Comparison of ENCODE assay signal across 24 cellular contexts in genomic region chr10:28139138-28139537, GRCh38.
A peak's percentile ranks its signal among the peaks of the same experiment; 100 is the strongest.
DNase-seq lines count a peak whose midpoint lies in the region; ATAC-seq and TF ChIP-seq lines count a peak whose summit lies in the region.
"Had no signal": no experiment of that assay in that cellular context is flagged by ENCODE, and none has a peak within 500 bp of the region (broad histone marks: within the 10 kb centered on the region; RNA-seq: fewer than 3 reads in every experiment).

No MANE protein-coding gene starts in this region.

- no peak for TF ChIP-seq CTCF in astrocyte of the spinal cord (IDR thresholded peaks at IDR 0.05; ENCODE audit: low read depth, low read length)
- TF ChIP-seq CTCF in lung (IDR thresholded peaks at IDR 0.05; ENCODE audit: control extremely low read depth, extremely low read depth) = no peak

- no peak for ATAC-seq in lung (ENCODE audit: insufficient read depth, low FRiP score)
- ATAC-seq in activated T-cell treated with anti-CD3 and anti-CD28 coated beads, Interleukin-2, amount 50 U/mL, for 72 hours (replicated peaks in 1 of 2) = no peak
- ATAC-seq in GM18909 (IDR thresholded peaks at IDR 0.05; ENCODE audit: poor library complexity, unreplicated experiment) = no peak
- ATAC-seq: A549; gastrocnemius medialis; naive thymus-derived CD4-positive, alpha-beta T cell; stimulated activated memory B cell treated with anti-CD40 and anti-IgM and Interleukin-4, amounts not matched to agents 10 μg/mL and 1 μg/mL and 100 μg/mL, for 72 hours had no signal

- in situ Hi-C loops in ACHN (cut with HindIII; ENCODE audit: low pct_ligation_motif_present, low pct_unique_long_range_greater_than_20kb, low sequenced_read_pairs) = no loop called here
- in situ Hi-C loops in astrocyte of the spinal cord (cut with HindIII; ENCODE audit: low sequenced_read_pairs) = no loop called here

- peak; percentile 50; the same call in 1 of the 2 replicates for TF ChIP-seq EP300 in Ishikawa (IDR thresholded peaks at IDR 0.05; ENCODE audit: borderline replicate concordance)

- H3K9me3 ChIP-seq in lung (ENCODE audit: control insufficient read depth in 2 of 2, insufficient read depth in 1 of 2, low read length in 1 of 2) = peaks cover 0 to 3% of the 10 kb centered on the region in 2 donors

- no peaks in the 10 kb centered on the region for H3K27me3 Mint-ChIP-seq in activated T-helper 2 cell treated with anti-CD3 and anti-CD28 coated beads, Interferon-gamma antibody, Interleukin-2, Interleukin-4, amounts not matched to agents 10 μg/mL and 5 μg/mL and 100 μg/mL, durations not matched to agents 14 hours and 24 hours and 36 hours (ENCODE audit: low read depth)
- H3K27me3 Mint-ChIP-seq in activated T-cell treated with anti-CD3 and anti-CD28 coated beads, Interleukin-2, amount 50 U/mL, for 72 hours (ENCODE audit: low read depth) = no peaks in the 10 kb centered on the region
- H3K27me3 Mint-ChIP-seq: activated naive CD8-positive, alpha-beta T cell treated with anti-CD3 and anti-CD28 coated beads, Interleukin-2, amount 10 ng/mL, durations not matched to agents 7 days and 5 days; naive thymus-derived CD4-positive, alpha-beta T cell; progenitor cell of endocrine pancreas; stimulated activated memory B cell treated with anti-CD40 and anti-IgM and Interleukin-4, amounts not matched to agents 10 μg/mL and 1 μg/mL and 100 μg/mL, for 72 hours had no signal

- no peaks in the 10 kb centered on the region for H3K36me3 Mint-ChIP-seq in activated T-helper 2 cell treated with anti-CD3 and anti-CD28 coated beads, Interferon-gamma antibody, Interleukin-2, Interleukin-4, amounts not matched to agents 10 μg/mL and 5 μg/mL and 100 μg/mL, durations not matched to agents 14 hours and 24 hours and 36 hours (ENCODE audit: low read depth)
- H3K36me3 Mint-ChIP-seq in activated T-cell treated with anti-CD3 and anti-CD28 coated beads, Interleukin-2, amount 50 U/mL, for 72 hours (ENCODE audit: insufficient read depth in 2 of 2) = peaks cover 8 to 26% of the 10 kb centered on the region in 2 donors

- H3K36me3 ChIP-seq in lung (ENCODE audit: control insufficient read depth in 2 of 2, insufficient read depth in 2 of 2, low read length in 2 of 2) = no peaks in the 10 kb centered on the region
- H3K36me3 ChIP-seq: gastrocnemius medialis, tibial artery had no signal

- TF ChIP-seq RAD21 in Ishikawa (IDR thresholded peaks at IDR 0.05; ENCODE audit: low read depth) = no peak

- 64 to 79% methylated on average over 2 of the region's 2 CpGs for WGBS in lung, 2 donors

- peaks cover 1 to 2% of the 10 kb centered on the region in 2 donors for H3K4me1 ChIP-seq in lung (ENCODE audit: control insufficient read depth in 2 of 2, insufficient read depth in 2 of 2, low read length in 2 of 2)
- H3K4me1 ChIP-seq: A549, gastrocnemius medialis had no signal

- H3K4me3 Mint-ChIP-seq in activated T-helper 2 cell treated with anti-CD3 and anti-CD28 coated beads, Interferon-gamma antibody, Interleukin-2, Interleukin-4, amounts not matched to agents 10 μg/mL and 5 μg/mL and 100 μg/mL, durations not matched to agents 14 hours and 24 hours and 36 hours (ENCODE audit: low read depth) = no peak overlapping the region
- H3K4me3 Mint-ChIP-seq in activated T-cell treated with anti-CD3 and anti-CD28 coated beads, Interleukin-2, amount 50 U/mL, for 72 hours = no peak overlapping the region
- H3K4me3 Mint-ChIP-seq: activated naive CD8-positive, alpha-beta T cell treated with anti-CD3 and anti-CD28 coated beads, Interleukin-2, amount 10 ng/mL, durations not matched to agents 7 days and 5 days; naive thymus-derived CD4-positive, alpha-beta T cell; stimulated activated memory B cell treated with anti-CD40 and anti-IgM and Interleukin-4, amounts not matched to agents 10 μg/mL and 1 μg/mL and 100 μg/mL, for 72 hours had no signal

- H3K27ac ChIP-seq in lung (ENCODE audit: low read depth in 1 of 2, low read length in 1 of 2) = no peak overlapping the region
- H3K27ac ChIP-seq: A549, gastrocnemius medialis, tibial artery had no signal

- H3K27ac Mint-ChIP-seq in activated T-helper 2 cell treated with anti-CD3 and anti-CD28 coated beads, Interferon-gamma antibody, Interleukin-2, Interleukin-4, amounts not matched to agents 10 μg/mL and 5 μg/mL and 100 μg/mL, durations not matched to agents 14 hours and 24 hours and 36 hours = no peak overlapping the region
- H3K27ac Mint-ChIP-seq in activated T-cell treated with anti-CD3 and anti-CD28 coated beads, Interleukin-2, amount 50 U/mL, for 72 hours = no peak overlapping the region
- H3K27ac Mint-ChIP-seq: activated naive CD8-positive, alpha-beta T cell treated with anti-CD3 and anti-CD28 coated beads, Interleukin-2, amount 10 ng/mL, durations not matched to agents 7 days and 5 days; progenitor cell of endocrine pancreas; stimulated activated memory B cell treated with anti-CD40 and anti-IgM and Interleukin-4, amounts not matched to agents 10 μg/mL and 1 μg/mL and 100 μg/mL, for 72 hours had no signal

- H3K9me3 Mint-ChIP-seq in activated T-helper 2 cell treated with anti-CD3 and anti-CD28 coated beads, Interferon-gamma antibody, Interleukin-2, Interleukin-4, amounts not matched to agents 10 μg/mL and 5 μg/mL and 100 μg/mL, durations not matched to agents 14 hours and 24 hours and 36 hours = peaks cover 18% of the 10 kb centered on the region
- H3K9me3 Mint-ChIP-seq in activated T-cell treated with anti-CD3 and anti-CD28 coated beads, Interleukin-2, amount 50 U/mL, for 72 hours = peaks cover 7 to 8% of the 10 kb centered on the region in 2 donors

- no peak overlapping the region for H3K4me3 ChIP-seq in astrocyte of the spinal cord (ENCODE audit: low read depth, low read length)
- no peak overlapping the region for H3K4me3 ChIP-seq in lung
- H3K4me3 ChIP-seq: A549, gastrocnemius medialis, tibial artery had no signal

- no peaks in the 10 kb centered on the region for H3K27me3 ChIP-seq in lung (ENCODE audit: control insufficient read depth, insufficient read depth)
- H3K27me3 ChIP-seq: gastrocnemius medialis, tibial artery had no signal

- H3K4me1 Mint-ChIP-seq in activated T-helper 2 cell treated with anti-CD3 and anti-CD28 coated beads, Interferon-gamma antibody, Interleukin-2, Interleukin-4, amounts not matched to agents 10 μg/mL and 5 μg/mL and 100 μg/mL, durations not matched to agents 14 hours and 24 hours and 36 hours (ENCODE audit: low read depth) = no peaks in the 10 kb centered on the region
- H3K4me1 Mint-ChIP-seq in activated T-cell treated with anti-CD3 and anti-CD28 coated beads, Interleukin-2, amount 50 U/mL, for 72 hours (ENCODE audit: low read depth) = no peaks in the 10 kb centered on the region
- H3K4me1 Mint-ChIP-seq: activated naive CD8-positive, alpha-beta T cell treated with anti-CD3 and anti-CD28 coated beads, Interleukin-2, amount 10 ng/mL, durations not matched to agents 7 days and 5 days; stimulated activated memory B cell treated with anti-CD40 and anti-IgM and Interleukin-4, amounts not matched to agents 10 μg/mL and 1 μg/mL and 100 μg/mL, for 72 hours had no signal

- intact Hi-C loops in activated T-helper 2 cell treated with anti-CD3 and anti-CD28 coated beads, Interferon-gamma antibody, Interleukin-2, Interleukin-4, amounts not matched to agents 10 μg/mL and 5 μg/mL and 100 μg/mL, durations not matched to agents 14 hours and 24 hours and 36 hours (cut with micrococcal nuclease) = no loop called here
- intact Hi-C loops in cardiac septum (cut with DNase I) = no loop called here

- peak; percentile 25 for DNase-seq in ACHN
- peak; percentile 44 for DNase-seq in astrocyte of the spinal cord (ENCODE audit: low read depth, low spot score)
- peak; percentile 32 for DNase-seq in lung (ENCODE audit: low spot score)
- DNase-seq in activated T-helper 2 cell treated with anti-CD3 and anti-CD28 coated beads, Interferon-gamma antibody, Interleukin-2, Interleukin-4, amounts not matched to agents 10 μg/mL and 5 μg/mL and 100 μg/mL, durations not matched to agents 14 hours and 24 hours and 36 hours (ENCODE audit: low spot score) = no peak
- DNase-seq in cardiac septum (ENCODE audit: low spot score) = no peak
- no peak for DNase-seq in activated T-cell treated with anti-CD3 and anti-CD28 coated beads, Interleukin-2, amount 50 U/mL, for 72 hours
- DNase-seq: activated naive CD8-positive, alpha-beta T cell treated with anti-CD3 and anti-CD28 coated beads, Interleukin-2, amount 10 ng/mL, durations not matched to agents 7 days and 5 days; activated T-cell treated with anti-CD3 and anti-CD28 coated beads, Interleukin-2, amount 50 U/mL, for 1 hour; central memory CD4-positive, alpha-beta T cell; DMS79; gastrocnemius medialis; MV-4-11; naive thymus-derived CD4-positive, alpha-beta T cell; NCI-H2029 treated with DMSO at 0.1 percent for 48 hours; NCI-H526; OCI-M1; SK-N-SH; stimulated activated CD4-positive, alpha-beta T cell treated with anti-CD3 and anti-CD28 coated beads, Interleukin-12 subunit alpha, Interleukin-12 subunit beta, amount 100 ng/mL, for 4 hours; tibial artery had no signal

TF ChIP-seq in Ishikawa, 13 proteins besides CTCF, POLR2A, EP300 and RAD21:
- TF ChIP-seq REST (IDR thresholded peaks at IDR 0.05; ENCODE audit: low read depth) (no peak), TEAD4 (IDR thresholded peaks at IDR 0.05) (peak; percentile 64), CEBPB (IDR thresholded peaks at IDR 0.05) (no peak), TAF1 (IDR thresholded peaks at IDR 0.05; ENCODE audit: low read depth) (no peak)

Comparison
In these comparisons a context has a peak if more than half of its experiments do, and no peak if none do; other contexts are left out.
1. DNase-seq: peak in ACHN (single experiment), astrocyte of the spinal cord (single experiment) and lung (single experiment); none in activated T-helper 2 cell treated with anti-CD3 and anti-CD28 coated beads, Interferon-gamma antibody, Interleukin-2, Interleukin-4, amounts not matched to agents 10 μg/mL and 5 μg/mL and 100 μg/mL, durations not matched to agents 14 hours and 24 hours and 36 hours (single experiment), cardiac septum (single experiment) and activated T-cell treated with anti-CD3 and anti-CD28 coated beads, Interleukin-2, amount 50 U/mL, for 72 hours (0 of 2).